In the genomic region with DNA sequence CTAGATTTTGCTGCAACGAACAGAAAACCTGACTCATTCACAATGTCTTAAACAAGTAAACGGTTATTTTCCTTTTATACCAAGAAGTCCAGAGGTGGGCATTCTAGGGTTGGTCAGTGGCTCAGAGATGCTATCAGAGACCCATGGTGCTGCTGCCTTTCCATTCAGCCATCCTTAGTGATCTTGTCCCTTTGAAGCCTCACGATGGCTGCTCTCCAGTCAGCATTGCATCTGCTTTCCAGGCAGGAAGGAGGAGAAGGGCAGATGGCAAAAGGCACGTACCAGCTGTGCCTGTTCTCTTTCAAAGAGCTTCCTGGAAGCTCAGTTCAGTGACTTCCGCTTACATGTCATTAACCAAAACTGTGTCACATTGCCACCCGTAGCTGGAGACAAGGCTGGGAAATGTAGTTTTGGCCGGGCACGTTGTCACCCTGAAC, we compare ENCODE assay signal across 2 cellular contexts.
TF ChIP-seq lines count a peak whose summit lies in the region.

No MANE protein-coding gene starts in this region.

TF ChIP-seq in SK-N-SH treated with all-trans-retinoic acid at 6 μM for 48 hours, 23 proteins besides CTCF, POLR2A, EP300 and RAD21 (continues in another document):
- TF ChIP-seq TOX (CRISPR knock-in tag; IDR thresholded peaks at IDR 0.05; ENCODE audit: borderline replicate concordance) (no peak), TCF4 (CRISPR knock-in tag; IDR thresholded peaks at IDR 0.05; ENCODE audit: borderline replicate concordance) (peak; percentile 78), ISL1 (CRISPR knock-in tag; IDR thresholded peaks at IDR 0.05) (no peak), PPARA (CRISPR knock-in tag; IDR thresholded peaks at IDR 0.05; ENCODE audit: borderline replicate concordance) (no peak), BACH2 (CRISPR knock-in tag; IDR thresholded peaks at IDR 0.05; ENCODE audit: borderline replicate concordance) (no peak), CSDC2 (CRISPR knock-in tag; IDR thresholded peaks at IDR 0.05) (no peak), ARNTL (CRISPR knock-in tag; IDR thresholded peaks at IDR 0.05; ENCODE audit: borderline replicate concordance, low read depth) (no peak), ZNF565 (CRISPR knock-in tag; conservative IDR thresholded peaks at IDR 0.05; ENCODE audit: low read depth) (no peak), ZNF70 (CRISPR knock-in tag; IDR thresholded peaks at IDR 0.05) (peak; percentile 57; the same call in 1 of the 2 replicates), ESRRG (CRISPR knock-in tag; IDR thresholded peaks at IDR 0.05) (no peak), GLIS3 (CRISPR knock-in tag; IDR thresholded peaks at IDR 0.05) (no peak), ZNF8 (CRISPR knock-in tag; IDR thresholded peaks at IDR 0.05) (peak; percentile 60; the same call in 1 of the 2 replicates), ZC3H10 (CRISPR knock-in tag; IDR thresholded peaks at IDR 0.05) (no peak), ZFP3 (CRISPR knock-in tag; IDR thresholded peaks at IDR 0.05) (no peak), RARB (CRISPR knock-in tag; IDR thresholded peaks at IDR 0.05) (no peak)
- TF ChIP-seq, protein P1, sequence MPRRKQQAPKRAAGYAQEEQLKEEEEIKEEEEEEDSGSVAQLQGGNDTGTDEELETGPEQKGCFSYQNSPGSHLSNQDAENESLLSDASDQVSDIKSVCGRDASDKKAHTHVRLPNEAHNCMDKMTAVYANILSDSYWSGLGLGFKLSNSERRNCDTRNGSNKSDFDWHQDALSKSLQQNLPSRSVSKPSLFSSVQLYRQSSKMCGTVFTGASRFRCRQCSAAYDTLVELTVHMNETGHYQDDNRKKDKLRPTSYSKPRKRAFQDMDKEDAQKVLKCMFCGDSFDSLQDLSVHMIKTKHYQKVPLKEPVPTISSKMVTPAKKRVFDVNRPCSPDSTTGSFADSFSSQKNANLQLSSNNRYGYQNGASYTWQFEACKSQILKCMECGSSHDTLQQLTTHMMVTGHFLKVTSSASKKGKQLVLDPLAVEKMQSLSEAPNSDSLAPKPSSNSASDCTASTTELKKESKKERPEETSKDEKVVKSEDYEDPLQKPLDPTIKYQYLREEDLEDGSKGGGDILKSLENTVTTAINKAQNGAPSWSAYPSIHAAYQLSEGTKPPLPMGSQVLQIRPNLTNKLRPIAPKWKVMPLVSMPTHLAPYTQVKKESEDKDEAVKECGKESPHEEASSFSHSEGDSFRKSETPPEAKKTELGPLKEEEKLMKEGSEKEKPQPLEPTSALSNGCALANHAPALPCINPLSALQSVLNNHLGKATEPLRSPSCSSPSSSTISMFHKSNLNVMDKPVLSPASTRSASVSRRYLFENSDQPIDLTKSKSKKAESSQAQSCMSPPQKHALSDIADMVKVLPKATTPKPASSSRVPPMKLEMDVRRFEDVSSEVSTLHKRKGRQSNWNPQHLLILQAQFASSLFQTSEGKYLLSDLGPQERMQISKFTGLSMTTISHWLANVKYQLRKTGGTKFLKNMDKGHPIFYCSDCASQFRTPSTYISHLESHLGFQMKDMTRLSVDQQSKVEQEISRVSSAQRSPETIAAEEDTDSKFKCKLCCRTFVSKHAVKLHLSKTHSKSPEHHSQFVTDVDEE (CRISPR knock-in tag; IDR thresholded peaks at IDR 0.05), result no peak
- TF ChIP-seq, protein P2, sequence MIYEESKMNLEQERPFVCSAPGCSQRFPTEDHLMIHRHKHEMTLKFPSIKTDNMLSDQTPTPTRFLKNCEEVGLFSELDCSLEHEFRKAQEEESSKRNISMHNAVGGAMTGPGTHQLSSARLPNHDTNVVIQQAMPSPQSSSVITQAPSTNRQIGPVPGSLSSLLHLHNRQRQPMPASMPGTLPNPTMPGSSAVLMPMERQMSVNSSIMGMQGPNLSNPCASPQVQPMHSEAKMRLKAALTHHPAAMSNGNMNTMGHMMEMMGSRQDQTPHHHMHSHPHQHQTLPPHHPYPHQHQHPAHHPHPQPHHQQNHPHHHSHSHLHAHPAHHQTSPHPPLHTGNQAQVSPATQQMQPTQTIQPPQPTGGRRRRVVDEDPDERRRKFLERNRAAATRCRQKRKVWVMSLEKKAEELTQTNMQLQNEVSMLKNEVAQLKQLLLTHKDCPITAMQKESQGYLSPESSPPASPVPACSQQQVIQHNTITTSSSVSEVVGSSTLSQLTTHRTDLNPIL (CRISPR knock-in tag; IDR thresholded peaks at IDR 0.05; ENCODE audit: low read depth), result no peak
- TF ChIP-seq, protein P3, sequence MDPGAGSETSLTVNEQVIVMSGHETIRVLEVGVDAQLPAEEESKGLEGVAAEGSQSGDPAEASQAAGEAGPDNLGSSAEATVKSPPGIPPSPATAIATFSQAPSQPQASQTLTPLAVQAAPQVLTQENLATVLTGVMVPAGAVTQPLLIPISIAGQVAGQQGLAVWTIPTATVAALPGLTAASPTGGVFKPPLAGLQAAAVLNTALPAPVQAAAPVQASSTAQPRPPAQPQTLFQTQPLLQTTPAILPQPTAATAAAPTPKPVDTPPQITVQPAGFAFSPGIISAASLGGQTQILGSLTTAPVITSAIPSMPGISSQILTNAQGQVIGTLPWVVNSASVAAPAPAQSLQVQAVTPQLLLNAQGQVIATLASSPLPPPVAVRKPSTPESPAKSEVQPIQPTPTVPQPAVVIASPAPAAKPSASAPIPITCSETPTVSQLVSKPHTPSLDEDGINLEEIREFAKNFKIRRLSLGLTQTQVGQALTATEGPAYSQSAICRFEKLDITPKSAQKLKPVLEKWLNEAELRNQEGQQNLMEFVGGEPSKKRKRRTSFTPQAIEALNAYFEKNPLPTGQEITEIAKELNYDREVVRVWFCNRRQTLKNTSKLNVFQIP (CRISPR knock-in tag; IDR thresholded peaks at IDR 0.05; ENCODE audit: borderline replicate concordance, low read depth), result no peak
- TF ChIP-seq, protein P4, sequence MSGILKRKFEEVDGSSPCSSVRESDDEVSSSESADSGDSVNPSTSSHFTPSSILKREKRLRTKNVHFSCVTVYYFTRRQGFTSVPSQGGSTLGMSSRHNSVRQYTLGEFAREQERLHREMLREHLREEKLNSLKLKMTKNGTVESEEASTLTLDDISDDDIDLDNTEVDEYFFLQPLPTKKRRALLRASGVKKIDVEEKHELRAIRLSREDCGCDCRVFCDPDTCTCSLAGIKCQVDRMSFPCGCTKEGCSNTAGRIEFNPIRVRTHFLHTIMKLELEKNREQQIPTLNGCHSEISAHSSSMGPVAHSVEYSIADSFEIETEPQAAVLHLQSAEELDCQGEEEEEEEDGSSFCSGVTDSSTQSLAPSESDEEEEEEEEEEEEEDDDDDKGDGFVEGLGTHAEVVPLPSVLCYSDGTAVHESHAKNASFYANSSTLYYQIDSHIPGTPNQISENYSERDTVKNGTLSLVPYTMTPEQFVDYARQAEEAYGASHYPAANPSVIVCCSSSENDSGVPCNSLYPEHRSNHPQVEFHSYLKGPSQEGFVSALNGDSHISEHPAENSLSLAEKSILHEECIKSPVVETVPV (CRISPR knock-in tag; IDR thresholded peaks at IDR 0.05), result no peak

TF ChIP-seq in GM12878, 131 proteins besides CTCF, POLR2A, EP300 and RAD21 (continues in another document):
- peak in 1 of 2 experiments; percentile 36; a peak in 1 of 4 replicates for TF ChIP-seq IKZF2 (IDR thresholded peaks at IDR 0.05)
- TF ChIP-seq, protein P5, sequence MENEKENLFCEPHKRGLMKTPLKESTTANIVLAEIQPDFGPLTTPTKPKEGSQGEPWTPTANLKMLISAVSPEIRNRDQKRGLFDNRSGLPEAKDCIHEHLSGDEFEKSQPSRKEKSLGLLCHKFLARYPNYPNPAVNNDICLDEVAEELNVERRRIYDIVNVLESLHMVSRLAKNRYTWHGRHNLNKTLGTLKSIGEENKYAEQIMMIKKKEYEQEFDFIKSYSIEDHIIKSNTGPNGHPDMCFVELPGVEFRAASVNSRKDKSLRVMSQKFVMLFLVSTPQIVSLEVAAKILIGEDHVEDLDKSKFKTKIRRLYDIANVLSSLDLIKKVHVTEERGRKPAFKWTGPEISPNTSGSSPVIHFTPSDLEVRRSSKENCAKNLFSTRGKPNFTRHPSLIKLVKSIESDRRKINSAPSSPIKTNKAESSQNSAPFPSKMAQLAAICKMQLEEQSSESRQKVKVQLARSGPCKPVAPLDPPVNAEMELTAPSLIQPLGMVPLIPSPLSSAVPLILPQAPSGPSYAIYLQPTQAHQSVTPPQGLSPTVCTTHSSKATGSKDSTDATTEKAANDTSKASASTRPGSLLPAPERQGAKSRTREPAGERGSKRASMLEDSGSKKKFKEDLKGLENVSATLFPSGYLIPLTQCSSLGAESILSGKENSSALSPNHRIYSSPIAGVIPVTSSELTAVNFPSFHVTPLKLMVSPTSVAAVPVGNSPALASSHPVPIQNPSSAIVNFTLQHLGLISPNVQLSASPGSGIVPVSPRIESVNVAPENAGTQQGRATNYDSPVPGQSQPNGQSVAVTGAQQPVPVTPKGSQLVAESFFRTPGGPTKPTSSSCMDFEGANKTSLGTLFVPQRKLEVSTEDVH (IDR thresholded peaks at IDR 0.05; ENCODE audit: low read depth, partially characterized antibody), result no peak
- TF ChIP-seq, protein P6, sequence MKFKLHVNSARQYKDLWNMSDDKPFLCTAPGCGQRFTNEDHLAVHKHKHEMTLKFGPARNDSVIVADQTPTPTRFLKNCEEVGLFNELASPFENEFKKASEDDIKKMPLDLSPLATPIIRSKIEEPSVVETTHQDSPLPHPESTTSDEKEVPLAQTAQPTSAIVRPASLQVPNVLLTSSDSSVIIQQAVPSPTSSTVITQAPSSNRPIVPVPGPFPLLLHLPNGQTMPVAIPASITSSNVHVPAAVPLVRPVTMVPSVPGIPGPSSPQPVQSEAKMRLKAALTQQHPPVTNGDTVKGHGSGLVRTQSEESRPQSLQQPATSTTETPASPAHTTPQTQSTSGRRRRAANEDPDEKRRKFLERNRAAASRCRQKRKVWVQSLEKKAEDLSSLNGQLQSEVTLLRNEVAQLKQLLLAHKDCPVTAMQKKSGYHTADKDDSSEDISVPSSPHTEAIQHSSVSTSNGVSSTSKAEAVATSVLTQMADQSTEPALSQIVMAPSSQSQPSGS (IDR thresholded peaks at IDR 0.05; ENCODE audit: low read length), result no peak
- TF ChIP-seq TBL1XR1 (IDR thresholded peaks at IDR 0.05; ENCODE audit: low read depth, low read length), result no peak
- TF ChIP-seq, protein P7, sequence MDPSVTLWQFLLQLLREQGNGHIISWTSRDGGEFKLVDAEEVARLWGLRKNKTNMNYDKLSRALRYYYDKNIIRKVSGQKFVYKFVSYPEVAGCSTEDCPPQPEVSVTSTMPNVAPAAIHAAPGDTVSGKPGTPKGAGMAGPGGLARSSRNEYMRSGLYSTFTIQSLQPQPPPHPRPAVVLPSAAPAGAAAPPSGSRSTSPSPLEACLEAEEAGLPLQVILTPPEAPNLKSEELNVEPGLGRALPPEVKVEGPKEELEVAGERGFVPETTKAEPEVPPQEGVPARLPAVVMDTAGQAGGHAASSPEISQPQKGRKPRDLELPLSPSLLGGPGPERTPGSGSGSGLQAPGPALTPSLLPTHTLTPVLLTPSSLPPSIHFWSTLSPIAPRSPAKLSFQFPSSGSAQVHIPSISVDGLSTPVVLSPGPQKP (IDR thresholded peaks at IDR 0.05; ENCODE audit: low read depth, low read length), result peak; percentile 51; the same call in 1 of the 2 replicates
- TF ChIP-seq, protein P8, sequence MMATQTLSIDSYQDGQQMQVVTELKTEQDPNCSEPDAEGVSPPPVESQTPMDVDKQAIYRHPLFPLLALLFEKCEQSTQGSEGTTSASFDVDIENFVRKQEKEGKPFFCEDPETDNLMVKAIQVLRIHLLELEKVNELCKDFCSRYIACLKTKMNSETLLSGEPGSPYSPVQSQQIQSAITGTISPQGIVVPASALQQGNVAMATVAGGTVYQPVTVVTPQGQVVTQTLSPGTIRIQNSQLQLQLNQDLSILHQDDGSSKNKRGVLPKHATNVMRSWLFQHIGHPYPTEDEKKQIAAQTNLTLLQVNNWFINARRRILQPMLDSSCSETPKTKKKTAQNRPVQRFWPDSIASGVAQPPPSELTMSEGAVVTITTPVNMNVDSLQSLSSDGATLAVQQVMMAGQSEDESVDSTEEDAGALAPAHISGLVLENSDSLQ (IDR thresholded peaks at IDR 0.05), result no peak
- TF ChIP-seq YY1 (IDR thresholded peaks at IDR 0.05; ENCODE audit: low read depth, low read length), result peak; percentile 62; the same call in 1 of the 2 replicates
- TF ChIP-seq CHD1 (IDR thresholded peaks at IDR 0.05; ENCODE audit: low read depth, low read length), result no peak
- TF ChIP-seq, protein P9, sequence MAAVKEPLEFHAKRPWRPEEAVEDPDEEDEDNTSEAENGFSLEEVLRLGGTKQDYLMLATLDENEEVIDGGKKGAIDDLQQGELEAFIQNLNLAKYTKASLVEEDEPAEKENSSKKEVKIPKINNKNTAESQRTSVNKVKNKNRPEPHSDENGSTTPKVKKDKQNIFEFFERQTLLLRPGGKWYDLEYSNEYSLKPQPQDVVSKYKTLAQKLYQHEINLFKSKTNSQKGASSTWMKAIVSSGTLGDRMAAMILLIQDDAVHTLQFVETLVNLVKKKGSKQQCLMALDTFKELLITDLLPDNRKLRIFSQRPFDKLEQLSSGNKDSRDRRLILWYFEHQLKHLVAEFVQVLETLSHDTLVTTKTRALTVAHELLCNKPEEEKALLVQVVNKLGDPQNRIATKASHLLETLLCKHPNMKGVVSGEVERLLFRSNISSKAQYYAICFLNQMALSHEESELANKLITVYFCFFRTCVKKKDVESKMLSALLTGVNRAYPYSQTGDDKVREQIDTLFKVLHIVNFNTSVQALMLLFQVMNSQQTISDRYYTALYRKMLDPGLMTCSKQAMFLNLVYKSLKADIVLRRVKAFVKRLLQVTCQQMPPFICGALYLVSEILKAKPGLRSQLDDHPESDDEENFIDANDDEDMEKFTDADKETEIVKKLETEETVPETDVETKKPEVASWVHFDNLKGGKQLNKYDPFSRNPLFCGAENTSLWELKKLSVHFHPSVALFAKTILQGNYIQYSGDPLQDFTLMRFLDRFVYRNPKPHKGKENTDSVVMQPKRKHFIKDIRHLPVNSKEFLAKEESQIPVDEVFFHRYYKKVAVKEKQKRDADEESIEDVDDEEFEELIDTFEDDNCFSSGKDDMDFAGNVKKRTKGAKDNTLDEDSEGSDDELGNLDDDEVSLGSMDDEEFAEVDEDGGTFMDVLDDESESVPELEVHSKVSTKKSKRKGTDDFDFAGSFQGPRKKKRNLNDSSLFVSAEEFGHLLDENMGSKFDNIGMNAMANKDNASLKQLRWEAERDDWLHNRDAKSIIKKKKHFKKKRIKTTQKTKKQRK (IDR thresholded peaks at IDR 0.05; ENCODE audit: low read depth, low read length), result no peak
- no peak for TF ChIP-seq NFXL1 (IDR thresholded peaks at IDR 0.05; ENCODE audit: borderline replicate concordance)
- peak; percentile 87 for TF ChIP-seq CREB1 (IDR thresholded peaks at IDR 0.05; ENCODE audit: low read depth)
- TF ChIP-seq NR2C2 (IDR thresholded peaks at IDR 0.05; ENCODE audit: borderline replicate concordance, control insufficient read depth, insufficient read length, low read depth), result no peak
- TF ChIP-seq TAF1 (IDR thresholded peaks at IDR 0.05; ENCODE audit: borderline replicate concordance, low read depth, low read length), result peak; percentile 50; the same call in 1 of the 2 replicates
- no peak for TF ChIP-seq CHD2 (IDR thresholded peaks at IDR 0.05; ENCODE audit: borderline replicate concordance, low read depth, low read length)
- peak; percentile 81 for TF ChIP-seq POLR2AphosphoS5 (IDR thresholded peaks at IDR 0.05; ENCODE audit: low read length)
- TF ChIP-seq PAX5 (IDR thresholded peaks at IDR 0.05; ENCODE audit: borderline replicate concordance, low read depth, low read length), result no peak
- no peak for TF ChIP-seq NR2C1 (IDR thresholded peaks at IDR 0.05)
- TF ChIP-seq, protein P10, sequence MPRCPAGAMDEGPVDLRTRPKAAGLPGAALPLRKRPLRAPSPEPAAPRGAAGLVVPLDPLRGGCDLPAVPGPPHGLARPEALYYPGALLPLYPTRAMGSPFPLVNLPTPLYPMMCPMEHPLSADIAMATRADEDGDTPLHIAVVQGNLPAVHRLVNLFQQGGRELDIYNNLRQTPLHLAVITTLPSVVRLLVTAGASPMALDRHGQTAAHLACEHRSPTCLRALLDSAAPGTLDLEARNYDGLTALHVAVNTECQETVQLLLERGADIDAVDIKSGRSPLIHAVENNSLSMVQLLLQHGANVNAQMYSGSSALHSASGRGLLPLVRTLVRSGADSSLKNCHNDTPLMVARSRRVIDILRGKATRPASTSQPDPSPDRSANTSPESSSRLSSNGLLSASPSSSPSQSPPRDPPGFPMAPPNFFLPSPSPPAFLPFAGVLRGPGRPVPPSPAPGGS (IDR thresholded peaks at IDR 0.05; ENCODE audit: borderline replicate concordance, insufficient read depth, low read depth, low read length, poor library complexity, severe bottlenecking), result no peak
- TF ChIP-seq HDAC2 (IDR thresholded peaks at IDR 0.05), result no peak
